In genomic region chr1:114316204-114316603, GRCh38 we compare ENCODE assay signal across 26 cellular contexts.
DNase-seq lines count a peak whose midpoint lies in the region; ATAC-seq and TF ChIP-seq lines count a peak whose summit lies in the region.
"Had no signal": no experiment of that assay in that cellular context is flagged by ENCODE, and none has a peak within 500 bp of the region (broad histone marks: within the 10 kb centered on the region; RNA-seq: fewer than 3 reads in every experiment).

No MANE protein-coding gene starts in this region.

- H3K4me3 ChIP-seq in esophagus muscularis mucosa: no peak overlapping the region
- H3K4me3 ChIP-seq: BLaER1 treated with 17β-estradiol and CSF1 and Interleukin-3, amounts not matched to agents 10 nM and 100 nM; GM12878; SJCRH30 had no signal

- ATAC-seq in HG02623 (IDR thresholded peaks at IDR 0.05; ENCODE audit: unreplicated experiment) (no peak), GM18519 (IDR thresholded peaks at IDR 0.05; ENCODE audit: low FRiP score, unreplicated experiment) (no peak), GM21529 (IDR thresholded peaks at IDR 0.05; ENCODE audit: unreplicated experiment) (no peak)
- ATAC-seq: GM12878, HepG2 had no signal

- no peak overlapping the region for H2BK15ac ChIP-seq in H9 (ENCODE audit: low read depth, low read length)

- no peak overlapping the region for H3K9ac ChIP-seq in H9 (ENCODE audit: extremely low read depth, insufficient read length, low read length)
- H3K9ac ChIP-seq: BLaER1 treated with 17β-estradiol and CSF1 and Interleukin-3, amounts not matched to agents 10 nM and 100 nM had no signal

- H3K9me3 Mint-ChIP-seq in H9: no peaks in the 10 kb centered on the region

- no peak overlapping the region for H2BK120ac ChIP-seq in H9 (ENCODE audit: low read depth, low read length, poor library complexity, severe bottlenecking)

- H3K9me3 ChIP-seq in H9 (ENCODE audit: control insufficient read depth, low read depth, low read length) (no peaks in the 10 kb centered on the region), esophagus muscularis mucosa (no peaks in the 10 kb centered on the region)
- H3K9me3 ChIP-seq: Caco-2 had no signal

- no peaks in the 10 kb centered on the region for H3K36me3 Mint-ChIP-seq in H9 (ENCODE audit: insufficient read depth in 1 of 3, low read depth in 3 of 3)

- no peaks in the 10 kb centered on the region for H3K36me3 ChIP-seq in esophagus muscularis mucosa
- H3K36me3 ChIP-seq: BLaER1 treated with 17β-estradiol and CSF1 and Interleukin-3, amounts not matched to agents 10 nM and 100 nM; SJCRH30 had no signal

- H4K91ac ChIP-seq in H9 (ENCODE audit: insufficient read length, low read depth, low read length): no peak overlapping the region

- H3K4ac ChIP-seq in H9 (ENCODE audit: low read depth, low read length): no peak overlapping the region

- H3K4me1 ChIP-seq in H9 (ENCODE audit: insufficient read depth, low read length) (no peaks in the 10 kb centered on the region), esophagus muscularis mucosa (peaks cover 0 to 2% (median 1%) of the 10 kb centered on the region in 4 donors)
- H3K4me1 ChIP-seq: Caco-2 had no signal

- no peak overlapping the region for H3K4me2 ChIP-seq in H9 (ENCODE audit: insufficient read depth, insufficient read length, low read length)
- H3K4me2 ChIP-seq: BLaER1 treated with 17β-estradiol and CSF1 and Interleukin-3, amounts not matched to agents 10 nM and 100 nM had no signal

- no peak overlapping the region for H2AK5ac ChIP-seq in H9 (ENCODE audit: insufficient read length, low read length)

- H3K79me1 ChIP-seq in H9 (ENCODE audit: insufficient read depth, low read depth, low read length, poor library complexity, severe bottlenecking): no peaks in the 10 kb centered on the region

- no peak overlapping the region for H3K27ac ChIP-seq in H9 (ENCODE audit: insufficient read length, low read depth, low read length)
- H3K27ac ChIP-seq in esophagus muscularis mucosa (replicated peaks in 1 of 4): no peak overlapping the region
- H3K27ac ChIP-seq: BLaER1 treated with 17β-estradiol and CSF1 and Interleukin-3, amounts not matched to agents 10 nM and 100 nM; HL-60; SJCRH30 had no signal

- no peak overlapping the region for H3K18ac ChIP-seq in H9 (ENCODE audit: insufficient read length, low read depth, low read length)

- intact Hi-C loops in esophagus muscularis mucosa (cut with DNase I) (no loop called here), head of caudate nucleus (cut with DNase I) (no loop called here)

- no peak for TF ChIP-seq EP300 in esophagus muscularis mucosa (IDR thresholded peaks at IDR 0.05)

- H3K27me3 Mint-ChIP-seq in H9 (ENCODE audit: low read depth): peaks cover 3% of the 10 kb centered on the region; the same call in 1 of the 2 replicates

- H2BK5ac ChIP-seq in H9 (ENCODE audit: insufficient read length, low read length): no peak overlapping the region

- no peak overlapping the region for H3K4me3 Mint-ChIP-seq in H9
- H3K4me3 Mint-ChIP-seq: CD4-positive, alpha-beta memory T cell; HFFc6 had no signal

- in situ Hi-C loops in SK-MEL-5 (cut with HindIII; ENCODE audit: low pct_unique_long_range_greater_than_20kb, low sequenced_read_pairs): no loop called here

- no peak overlapping the region for H3K56ac ChIP-seq in H9 (ENCODE audit: insufficient read length, low read depth, low read length)

- H3K79me2 ChIP-seq in H9 (ENCODE audit: insufficient read depth, low read length): no peaks in the 10 kb centered on the region

- no peak for TF ChIP-seq POLR2A in esophagus muscularis mucosa (IDR thresholded peaks at IDR 0.05; ENCODE audit: low read depth)

- no peak overlapping the region for H4K8ac ChIP-seq in H9 (replicated peaks; ENCODE audit: insufficient read length, low read depth, low read length)

- WGBS in H9 (ENCODE audit: extremely low coverage, insufficient read length, low lambda C conversion rate): no CpG with 5 or more reads among the region's 3 CpGs
- 83% methylated on average over 3 of the region's 3 CpGs for WGBS in esophagus muscularis mucosa

- peaks cover 0 to under 1% of the 10 kb centered on the region in 2 experiments; a peak in 1 of 4 replicates for H3K4me1 Mint-ChIP-seq in H9

- H3T11ph ChIP-seq in H9 (ENCODE audit: low read length): no peak overlapping the region

- H4K5ac ChIP-seq in H9 (ENCODE audit: insufficient read length, low read depth, low read length): no peak overlapping the region

- no peak overlapping the region for H2AFZ ChIP-seq in H9 (ENCODE audit: low read length)

- no peaks in the 10 kb centered on the region for H3K27me3 ChIP-seq in H9 (ENCODE audit: insufficient read depth, low read length)
- no peaks in the 10 kb centered on the region for H3K27me3 ChIP-seq in esophagus muscularis mucosa
- H3K27me3 ChIP-seq: BLaER1 treated with 17β-estradiol and CSF1 and Interleukin-3, amounts not matched to agents 10 nM and 100 nM; SJCRH30 had no signal

- H3K23me2 ChIP-seq in H9 (ENCODE audit: insufficient read length, low read depth, low read length, poor library complexity, severe bottlenecking): no peaks in the 10 kb centered on the region

- TF ChIP-seq CTCF in H9 (conservative IDR thresholded peaks at IDR 0.05) (peak; percentile 22; the same call in 2 of the 3 replicates), esophagus muscularis mucosa (IDR thresholded peaks at IDR 0.05) (no peak)

- no peak overlapping the region for H3K14ac ChIP-seq in H9 (ENCODE audit: insufficient read depth, low read length)

- no peaks in the 10 kb centered on the region for H4K20me1 ChIP-seq in H9 (ENCODE audit: control insufficient read depth, insufficient read depth, insufficient read length)
- H4K20me1 ChIP-seq: BLaER1 treated with 17β-estradiol and CSF1 and Interleukin-3, amounts not matched to agents 10 nM and 100 nM had no signal

- H3K23ac ChIP-seq in H9 (ENCODE audit: insufficient read length, low read depth, low read length): no peak overlapping the region

- no peak overlapping the region for H2BK12ac ChIP-seq in H9 (ENCODE audit: insufficient read length, low read depth, low read length)

- H3K27ac Mint-ChIP-seq in H9: no peak overlapping the region

- DNase-seq in H9: no peak
- DNase-seq in SK-MEL-5 (ENCODE audit: low read depth, low spot score): peak; percentile 14
- DNase-seq in esophagus muscularis mucosa (ENCODE audit: extremely low spot score): peak; percentile 78
- no peak for DNase-seq in head of caudate nucleus
- DNase-seq: ACHN; Caco-2; CD4-positive, alpha-beta memory T cell; DMS 273 treated with DMSO at 0.1 percent for 48 hours; DMS79 treated with DMSO at 0.1 percent for 48 hours; HFFc6; KBM-7; MM.1S; NCI-H1092; NCI-H1436; NCI-H187 treated with DMSO at 0.1 percent for 48 hours; NCI-H2107; NK-92 treated with Interleukin-12 subunit alpha and Interleukin-12 subunit beta, amount 100 ng/mL, for 24 hours; OCI-M1; SJCRH30 had no signal

- no peak overlapping the region for H2BK20ac ChIP-seq in H9 (ENCODE audit: low read depth, low read length, poor library complexity, severe bottlenecking)

Comparison
In these comparisons a context has a peak if more than half of its experiments do, and no peak if none do; other contexts are left out.
1. DNase-seq: peak in SK-MEL-5 (single experiment) and esophagus muscularis mucosa (single experiment); none in H9 (single experiment) and head of caudate nucleus (0 of 42).